Comparison of ENCODE assay signal across 7 cellular contexts in the genomic region with DNA sequence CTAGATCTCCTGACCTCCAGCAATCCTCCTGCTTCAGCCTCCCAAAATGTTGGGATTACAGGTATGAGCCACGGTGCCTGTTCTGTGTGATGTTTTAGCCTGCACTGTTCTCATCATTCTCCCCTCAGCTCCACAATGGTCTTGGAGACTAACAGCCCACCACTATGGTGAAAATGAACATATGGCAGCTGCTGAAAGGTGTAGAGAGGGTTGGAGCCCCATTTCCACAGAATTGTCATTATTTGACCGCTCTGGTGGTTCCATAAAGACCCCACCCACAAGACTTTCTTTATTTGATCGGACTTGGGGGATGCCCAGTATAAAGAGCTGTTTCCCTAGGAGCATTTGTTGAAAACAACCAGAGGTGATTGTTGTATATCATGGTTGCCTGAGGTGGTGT.
"Had no signal": no experiment of that assay in that cellular context is flagged by ENCODE, and none has a peak within 500 bp of the region (broad histone marks: within the 10 kb centered on the region; RNA-seq: fewer than 3 reads in every experiment).

No MANE protein-coding gene starts in this region.

- H2AFZ ChIP-seq: GM23338 had no signal

- H3K27ac Mint-ChIP-seq: GM23338, H9 had no signal

- H3K4me3 ChIP-seq: GM23338 had no signal

- H3K4me2 ChIP-seq: GM23338 had no signal

- H3K4me3 Mint-ChIP-seq: GM23338, H9 had no signal

- ATAC-seq: GM23338 had no signal

- DNase-seq: HCEC 1CT, IMR-90 had no signal

- FAIRE-seq: H1, H54, HTR-8/SVneo had no signal
